In genomic region chr20:57544838-57545564, GRCh38 we compare ENCODE assay signal across 2 cellular contexts.
A peak's percentile ranks its signal among the peaks of the same experiment; 100 is the strongest.
TF ChIP-seq lines count a peak whose summit lies in the region.

No MANE protein-coding gene starts in this region.

TF ChIP-seq in K562, 482 proteins besides CTCF, POLR2A, EP300 and RAD21 (continues in another document):
- no peak for TF ChIP-seq NR0B1 (IDR thresholded peaks at IDR 0.05; ENCODE audit: partially characterized antibody)
- no peak for TF ChIP-seq ZNF717 (CRISPR knock-in tag; IDR thresholded peaks at IDR 0.05)
- TF ChIP-seq ZNF274 (IDR thresholded peaks at IDR 0.05; ENCODE audit: borderline replicate concordance, low read depth, low read length) = no peak
- TF ChIP-seq SMARCA5 (IDR thresholded peaks at IDR 0.05) = no peak
- no peak for TF ChIP-seq CEBPG (CRISPR knock-in tag; IDR thresholded peaks at IDR 0.05)
- TF ChIP-seq CEBPG (tag; conservative IDR thresholded peaks at IDR 0.05 in 1 of 2, IDR thresholded peaks at IDR 0.05 in 1 of 2) = peak; percentile 28 to 44; a peak in 1 of 4 replicates
- TF ChIP-seq KDM4B (IDR thresholded peaks at IDR 0.05; ENCODE audit: borderline replicate concordance in 2 of 2, low read depth in 1 of 2) = no peak
- no peak for TF ChIP-seq KAT2B (IDR thresholded peaks at IDR 0.05; ENCODE audit: low read depth, low read length)
- TF ChIP-seq SMAD1 (IDR thresholded peaks at IDR 0.05; ENCODE audit: low read depth, low read length, partially characterized antibody) = no peak
- no peak for TF ChIP-seq MIER1 (IDR thresholded peaks at IDR 0.05; ENCODE audit: low read depth)
- TF ChIP-seq CBFA2T3 (IDR thresholded peaks at IDR 0.05) = peak; percentile 72
- peak; percentile 15 for TF ChIP-seq MEIS2 (IDR thresholded peaks at IDR 0.05; ENCODE audit: partially characterized antibody)
- TF ChIP-seq ZNF609 (CRISPR knock-in tag; IDR thresholded peaks at IDR 0.05; ENCODE audit: borderline replicate concordance) = no peak
- TF ChIP-seq SRSF3 (IDR thresholded peaks at IDR 0.05; ENCODE audit: insufficient read depth, low read length) = no peak
- TF ChIP-seq KHSRP (IDR thresholded peaks at IDR 0.05) = no peak
- TF ChIP-seq SIX5 (IDR thresholded peaks at IDR 0.05; ENCODE audit: borderline replicate concordance in 1 of 2, insufficient read depth in 1 of 2, low read depth in 1 of 2, low read length in 2 of 2) = no peak
- no peak for TF ChIP-seq FOXP4 (CRISPR knock-in tag; IDR thresholded peaks at IDR 0.05; ENCODE audit: borderline replicate concordance)
- TF ChIP-seq DPF2 (IDR thresholded peaks at IDR 0.05) = 0 out of 2 replicates have a peak, but pooled peaks have one; percentile 30
- TF ChIP-seq NKRF (IDR thresholded peaks at IDR 0.05; ENCODE audit: borderline replicate concordance) = no peak
- no peak for TF ChIP-seq ZNF140 (CRISPR knock-in tag; IDR thresholded peaks at IDR 0.05)

TF ChIP-seq in HepG2, 621 proteins besides CTCF, POLR2A, EP300 and RAD21:
- peak; percentile 50; the same call in 1 of the 2 replicates for TF ChIP-seq CEBPG (CRISPR knock-in tag; IDR thresholded peaks at IDR 0.05)
- TF ChIP-seq ZNF670 (CRISPR knock-in tag; IDR thresholded peaks at IDR 0.05; ENCODE audit: borderline replicate concordance) = 0 out of 2 replicates have a peak, but pooled peaks have one; percentile 31
- no peak for TF ChIP-seq SAFB2 (CRISPR knock-in tag; IDR thresholded peaks at IDR 0.05; ENCODE audit: borderline replicate concordance, low read depth)
- TF ChIP-seq NFE2L1 (CRISPR knock-in tag; IDR thresholded peaks at IDR 0.05; ENCODE audit: borderline replicate concordance) = no peak
- TF ChIP-seq CEBPB (IDR thresholded peaks at IDR 0.05; ENCODE audit: borderline replicate concordance, low read depth, low read length) = peak; percentile 22; the same call in 1 of the 2 replicates
